In the genomic region with DNA sequence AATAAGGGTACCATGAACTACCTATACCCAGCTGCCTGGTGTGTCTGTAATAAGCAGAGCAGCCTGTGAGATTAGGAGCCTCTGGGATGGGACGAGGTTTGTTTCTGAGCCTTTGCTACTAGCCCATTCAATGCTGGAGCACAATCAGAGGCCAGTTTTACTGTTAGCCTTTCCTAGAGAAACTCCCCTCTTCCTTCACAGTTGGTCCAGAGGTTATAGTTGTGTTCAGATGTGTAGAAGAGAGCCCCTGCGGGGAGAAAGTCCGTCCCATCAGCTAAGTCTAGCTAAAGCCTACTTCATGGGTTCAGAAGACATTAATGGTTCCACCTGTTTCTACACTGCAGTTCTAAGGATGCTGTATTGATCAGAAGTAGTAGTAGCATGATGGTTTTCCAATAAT, we compare ENCODE assay signal across 7 cellular contexts.
"Had no signal": no experiment of that assay in that cellular context is flagged by ENCODE, and none has a peak within 500 bp of the region (broad histone marks: within the 10 kb centered on the region; RNA-seq: fewer than 3 reads in every experiment).

No MANE protein-coding gene starts in this region.

- H3K4me3 ChIP-seq: GM12878 had no signal

- DNase-seq: GDM1, GF-D8 had no signal

- ATAC-seq: GM12878 had no signal

- FAIRE-seq: GM12878, GM12891, GM12892, GM18507, GM19239 had no signal
